1 cellular context compared by ENCODE assay signal in genomic region chr17:42871647-42872046, GRCh38.
TF ChIP-seq lines count a peak whose summit lies in the region.

No MANE protein-coding gene starts in this region.

TF ChIP-seq in HepG2, 621 proteins besides CTCF, POLR2A, EP300 and RAD21:
- TF ChIP-seq ZNF572 (CRISPR knock-in tag; IDR thresholded peaks at IDR 0.05) (0 out of 2 replicates have a peak, but pooled peaks have one; percentile 68), ZFX (CRISPR knock-in tag; IDR thresholded peaks at IDR 0.05; ENCODE audit: low read depth) (no peak), ZNF629 (CRISPR knock-in tag; conservative IDR thresholded peaks at IDR 0.05) (peak; percentile 74; the same call in 1 of the 2 replicates), ZNF7 (CRISPR knock-in tag; IDR thresholded peaks at IDR 0.05) (no peak), MED13 (CRISPR knock-in tag; IDR thresholded peaks at IDR 0.05) (no peak), ZNF782 (CRISPR knock-in tag; IDR thresholded peaks at IDR 0.05; ENCODE audit: borderline replicate concordance) (peak; percentile 18; the same call in 1 of the 2 replicates), SIN3B (IDR thresholded peaks at IDR 0.05; ENCODE audit: low read length) (no peak), CBFB (CRISPR knock-in tag; IDR thresholded peaks at IDR 0.05) (no peak), GLI4 (CRISPR knock-in tag; IDR thresholded peaks at IDR 0.05; ENCODE audit: borderline replicate concordance) (0 out of 2 replicates have a peak, but pooled peaks have one; percentile 33), SCMH1 (CRISPR knock-in tag; IDR thresholded peaks at IDR 0.05; ENCODE audit: borderline replicate concordance) (no peak)
TF ChIP-seq in HepG2: peak in this region for 4.
